In the genomic region with DNA sequence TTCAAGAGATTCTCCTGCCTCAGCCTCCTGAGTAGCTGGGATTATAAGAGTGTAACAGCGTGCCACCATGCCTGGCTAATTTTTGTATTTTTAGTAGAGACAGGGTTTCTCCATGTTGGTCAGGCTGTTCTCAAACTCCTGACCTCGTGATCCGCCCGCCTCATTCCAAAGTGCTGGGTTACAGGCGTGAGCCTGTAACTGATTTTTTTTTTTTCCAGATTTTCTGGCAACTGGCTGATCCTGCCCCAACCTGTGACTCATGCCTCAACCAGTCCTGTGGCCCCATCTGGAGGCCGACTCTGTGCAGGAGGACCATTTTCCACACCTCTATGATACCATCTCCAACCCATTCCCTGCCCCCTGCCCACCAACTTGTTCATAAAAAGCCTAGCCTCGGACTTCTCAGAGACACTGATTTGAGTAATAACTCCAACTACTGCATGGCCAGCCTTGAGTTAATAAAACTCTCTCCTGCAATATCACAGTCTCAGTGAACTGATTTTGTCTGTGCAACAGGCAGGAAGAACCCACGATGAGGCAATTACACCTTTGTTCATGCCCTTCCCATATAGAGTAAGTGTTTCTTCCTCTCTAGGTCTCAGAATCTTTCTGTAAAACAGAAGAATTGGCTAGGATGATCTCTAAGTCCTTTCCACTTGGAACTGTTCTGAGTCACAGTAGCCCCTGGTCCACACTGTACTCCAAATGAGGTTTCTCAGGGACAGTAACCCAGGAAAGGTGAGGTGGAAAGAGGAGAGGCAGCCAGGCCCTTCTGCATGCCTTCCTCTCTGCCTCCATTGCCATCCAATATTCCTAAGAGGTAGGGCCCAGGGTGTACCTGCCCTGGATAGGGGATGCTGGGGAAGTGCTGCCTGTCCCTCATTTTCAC, we compare ENCODE assay signal across 8 cellular contexts. TPM values are rescaled to one million over a fixed set of nuclear protein-coding genes. Genes with fewer than 3 reads are reported as not detected.
DNase-seq lines count a peak whose midpoint lies in the region; ATAC-seq and TF ChIP-seq lines count a peak whose summit lies in the region.

No MANE protein-coding gene starts in this region.

- DNase-seq in GM23248 (peak; percentile 96), RKO (ENCODE audit: low spot score) (peak; percentile 89), fibroblast of the aortic adventitia (ENCODE audit: low read depth) (peak; percentile 89), gastrocnemius medialis (peak in 1 of 2 donors; percentile 24)
- DNase-seq in activated T-cell treated with anti-CD3 and anti-CD28 coated beads, Interleukin-2, amount 50 U/mL, for 4 hours: no peak

- no peaks in the 10 kb centered on the region for H3K4me1 Mint-ChIP-seq in activated T-cell treated with anti-CD3 and anti-CD28 coated beads, Interleukin-2, amount 50 U/mL, for 4 hours (ENCODE audit: low read depth)

- H3K27ac ChIP-seq in GM23248 (peak overlapping the region; percentile 62), gastrocnemius medialis (no peak overlapping the region)

- H3K9me2 ChIP-seq in GM23248 (ENCODE audit: insufficient read depth): no peaks in the 10 kb centered on the region

- H3K36me3 ChIP-seq in GM23248 (ENCODE audit: low read depth) (no peaks in the 10 kb centered on the region), gastrocnemius medialis (no peaks in the 10 kb centered on the region)

- 17% methylated on average over 8 of the region's 8 CpGs for WGBS in GM23248 (ENCODE audit: low coverage in 1 of 2, low lambda C conversion rate in 2 of 2, missing lambda C conversion rate in 2 of 2), 2 experiments

- H3K4me1 ChIP-seq in GM23248 (ENCODE audit: insufficient read depth): peaks cover 9% of the 10 kb centered on the region
- H3K4me1 ChIP-seq in gastrocnemius medialis: no peaks in the 10 kb centered on the region

- peaks cover 4% of the 10 kb centered on the region for H3K27me3 Mint-ChIP-seq in activated T-cell treated with anti-CD3 and anti-CD28 coated beads, Interleukin-2, amount 50 U/mL, for 4 hours (ENCODE audit: low read depth)

- peak overlapping the region; percentile 76 for H2AFZ ChIP-seq in GM23248

- TF ChIP-seq CTCF in fibroblast of the aortic adventitia (IDR thresholded peaks at IDR 0.05; ENCODE audit: insufficient read depth, low read length) (peak; percentile 54), gastrocnemius medialis (IDR thresholded peaks at IDR 0.05 in 4 of 5, conservative IDR thresholded peaks at IDR 0.05 in 1 of 5) (no peak)

- H3K27me3 ChIP-seq in GM23248 (replicated peaks; ENCODE audit: insufficient read depth) (no peaks in the 10 kb centered on the region), gastrocnemius medialis (no peaks in the 10 kb centered on the region)

- intact Hi-C loops in gastrocnemius medialis (cut with DNase I; ENCODE audit: low total_unique reads): no loop called here

- no peak overlapping the region for H3K4me3 ChIP-seq in GM23248
- no peak overlapping the region for H3K4me3 ChIP-seq in fibroblast of the aortic adventitia (ENCODE audit: low read depth, low read length)
- H3K4me3 ChIP-seq in gastrocnemius medialis: no peak overlapping the region

- in situ Hi-C loops in GM23248 (cut with MboI) (loop anchor here (10.0 kb wide), 1 partner anchor 114 kb away; no protein-coding TSS in a partner anchor), gastrocnemius medialis (cut with MboI; ENCODE audit: low sequenced_read_pairs in 4 of 4) (loop anchor here in 1 of 4 donors (25.0 kb wide), 1 partner anchor 401 kb away; a partner anchor contains a TSS)

- H3K9me3 Mint-ChIP-seq in activated T-cell treated with anti-CD3 and anti-CD28 coated beads, Interleukin-2, amount 50 U/mL, for 4 hours: no peaks in the 10 kb centered on the region

- H3K9ac ChIP-seq in GM23248: peak overlapping the region; percentile 57

- ATAC-seq in gastrocnemius medialis (peak; percentile 44 to 68), HG03139 (IDR thresholded peaks at IDR 0.05; ENCODE audit: unreplicated experiment) (no peak), GM18505 (IDR thresholded peaks at IDR 0.05; ENCODE audit: unreplicated experiment) (no peak), HG03460 (IDR thresholded peaks at IDR 0.05; ENCODE audit: unreplicated experiment) (no peak)
- ATAC-seq in activated T-cell treated with anti-CD3 and anti-CD28 coated beads, Interleukin-2, amount 50 U/mL, for 4 hours: no peak

- peaks cover 11% of the 10 kb centered on the region for H3F3A ChIP-seq in GM23248 (ENCODE audit: insufficient read depth)

- no peaks in the 10 kb centered on the region for H3K79me2 ChIP-seq in GM23248 (ENCODE audit: insufficient read depth)

- H4K20me1 ChIP-seq in GM23248 (ENCODE audit: insufficient read depth): no peaks in the 10 kb centered on the region

- H3K4me2 ChIP-seq in GM23248 (ENCODE audit: unreplicated experiment): peak overlapping the region; percentile 16

- TF ChIP-seq POLR2A in gastrocnemius medialis (IDR thresholded peaks at IDR 0.05) (no peak), GM18505 (IDR thresholded peaks at IDR 0.05; ENCODE audit: borderline replicate concordance, extremely low read depth, insufficient read depth, insufficient read length) (no peak)

- no peak overlapping the region for H3K4me3 Mint-ChIP-seq in activated T-cell treated with anti-CD3 and anti-CD28 coated beads, Interleukin-2, amount 50 U/mL, for 4 hours

- H3K9me3 ChIP-seq in GM23248 (ENCODE audit: low read depth) (no peaks in the 10 kb centered on the region), gastrocnemius medialis (no peaks in the 10 kb centered on the region)

- H3K36me3 Mint-ChIP-seq in activated T-cell treated with anti-CD3 and anti-CD28 coated beads, Interleukin-2, amount 50 U/mL, for 4 hours (ENCODE audit: insufficient read depth): no peaks in the 10 kb centered on the region

RNA-seq across cellular contexts. Expression of a gene that starts 8.8 kb away (rescaled TPM):
- total RNA-seq in GM23248 (2014; rRNA removed; shearing (Covaris generic)): 82.8 and 93.1 TPM in 2 replicates
- 35.5 and 35.6 TPM in 2 replicates for polyA plus RNA-seq in GM23248 (2016; fragmentation: Nextera tagmentation; extraction: Ambion mirVana)
- total RNA-seq in fibroblast of the aortic adventitia (ENCODE audit: low replicate concordance) (78.1 and 136 TPM in 2 replicates), gastrocnemius medialis (100 to 1,000 TPM in 1 of 4 donors, 10 to 100 TPM in 3; 54.7 to 119 (median 87.2) TPM)
- total RNA-seq in activated T-cell treated with anti-CD3 and anti-CD28 coated beads, Interleukin-2, amount 50 U/mL, for 4 hours: 100 to 1,000 TPM; 235 to 253 (median 249) TPM

RNA-seq across cellular contexts. Expression of a gene that starts 46.2 kb away (rescaled TPM):
- 16.1 and 21.2 TPM in 2 replicates for total RNA-seq in GM23248 (2014; rRNA removed; shearing (Covaris generic))
- 19.2 and 20.2 TPM in 2 replicates for polyA plus RNA-seq in GM23248 (2016; fragmentation: Nextera tagmentation; extraction: Ambion mirVana)
- 17.3 and 27.4 TPM in 2 replicates for total RNA-seq in fibroblast of the aortic adventitia (ENCODE audit: low replicate concordance)
- total RNA-seq in gastrocnemius medialis: 10 to 100 TPM in 2 of 4 donors, 1 to 10 TPM in 2; 6.8 to 12.2 (median 9.1) TPM
- 10 to 100 TPM; 10.4 to 14.5 (median 12.2) TPM for total RNA-seq in activated T-cell treated with anti-CD3 and anti-CD28 coated beads, Interleukin-2, amount 50 U/mL, for 4 hours

Comparison
In these comparisons a context has a peak if more than half of its experiments do, and no peak if none do; other contexts are left out.
1. ATAC-seq: peak in gastrocnemius medialis (2 of 2); none in activated T-cell treated with anti-CD3 and anti-CD28 coated beads, Interleukin-2, amount 50 U/mL, for 4 hours (0 of 2), HG03139 (single experiment), GM18505 (single experiment) and HG03460 (single experiment).